Comparison of ENCODE assay signal across 8 cellular contexts in genomic region chr7:76318488-76319353, GRCh38.
DNase-seq lines count a peak whose midpoint lies in the region; ATAC-seq lines count a peak whose summit lies in the region.

No MANE protein-coding gene starts in this region.

- H3K27ac ChIP-seq in layer of hippocampus (ENCODE audit: low read depth, low read length) = peak overlapping the region; percentile 86

- H3K27me3 ChIP-seq in layer of hippocampus (ENCODE audit: control insufficient read depth, insufficient read depth, low read length) = no peaks in the 10 kb centered on the region

- ATAC-seq in GM18520 (IDR thresholded peaks at IDR 0.05; ENCODE audit: unreplicated experiment) (peak; percentile 34), HG03039 (IDR thresholded peaks at IDR 0.05; ENCODE audit: unreplicated experiment) (peak; percentile 22)

- DNase-seq in AG08396 (ENCODE audit: low spot score) (peak; percentile 90), NCI-H2171 (lab: John Stamatoyannopoulos, UW) (peak; percentile 57), cerebellar cortex (ENCODE audit: low spot score) (peak; percentile 77)
- peak; percentile 16 to 29 (median 22) for DNase-seq in activated CD4-positive, CD25-positive, alpha-beta regulatory T cell (lab: John Stamatoyannopoulos, UW)
- peak; percentile 56 for DNase-seq in stimulated activated CD4-positive, alpha-beta T cell treated with anti-CD3 and anti-CD28 coated beads, Interleukin-4, amount 100 ng/mL, for 1 hour

Comparison
In these comparisons a context has a peak if more than half of its experiments do, and no peak if none do; other contexts are left out.
1. Peak in every context shown above with its lines: DNase-seq, ATAC-seq and H3K27ac ChIP-seq.
2. DNase-seq: peak in every context shown above with its lines; median percentile 90 in AG08396; 77 in cerebellar cortex; 57 in NCI-H2171; 56 in stimulated activated CD4-positive, alpha-beta T cell treated with anti-CD3 and anti-CD28 coated beads, Interleukin-4, amount 100 ng/mL, for 1 hour; 22 in activated CD4-positive, CD25-positive, alpha-beta regulatory T cell.